Comparison of ENCODE assay signal across 10 cellular contexts in genomic region chr5:181114844-181115778, GRCh38. TPM values are rescaled to one million over a fixed set of nuclear protein-coding genes. Genes with fewer than 3 reads are reported as not detected.
DNase-seq lines count a peak whose midpoint lies in the region; ATAC-seq and TF ChIP-seq lines count a peak whose summit lies in the region.
"Had no signal": no experiment of that assay in that cellular context is flagged by ENCODE, and none has a peak within 500 bp of the region (broad histone marks: within the 10 kb centered on the region; RNA-seq: fewer than 3 reads in every experiment).

No MANE protein-coding gene starts in this region.

- H2AK5ac ChIP-seq in mesendoderm (ENCODE audit: low read length), result no peak overlapping the region

- no peak overlapping the region for H2BK120ac ChIP-seq in mesendoderm (ENCODE audit: low read depth, low read length)

- intact Hi-C loops in psoas muscle (cut with DNase I), result no loop called here

- no peak overlapping the region for H3K18ac ChIP-seq in mesendoderm (ENCODE audit: low read length)

- no peaks in the 10 kb centered on the region for H3K4me1 ChIP-seq in mesendoderm (ENCODE audit: control insufficient read depth, low read depth, low read length)
- no peaks in the 10 kb centered on the region for H3K4me1 ChIP-seq in psoas muscle

- DNase-seq in AG09309 (ENCODE audit: low read depth) (no peak), HT1080 (ENCODE audit: low read depth) (peak; percentile 47), chondrocyte (ENCODE audit: low spot score) (no peak), mesendoderm (peak; percentile 45), GOT3 (lab: John Stamatoyannopoulos, UW) (no peak), GM19240 (ENCODE audit: insufficient read length, low spot score) (no peak), psoas muscle (no peak), SK-N-DZ (ENCODE audit: low spot score) (no peak)
- DNase-seq: NCI-H774 had no signal

- no peaks in the 10 kb centered on the region for H3K9me3 Mint-ChIP-seq in chondrocyte (ENCODE audit: low read depth)

- H3K4me2 ChIP-seq in mesendoderm (ENCODE audit: low read length), result no peak overlapping the region

- ATAC-seq in psoas muscle, result no peak

- H3K79me1 ChIP-seq in mesendoderm (ENCODE audit: low read length), result no peaks in the 10 kb centered on the region

- H3K9ac ChIP-seq in mesendoderm (ENCODE audit: low read length), result no peak overlapping the region

- H3K9me3 ChIP-seq in psoas muscle, result no peaks in the 10 kb centered on the region

- no CpG with 5 or more reads among the region's 47 CpGs for WGBS in mesendoderm (ENCODE audit: extremely low coverage, insufficient coverage, low lambda C conversion rate)
- 2 to 4% (median 4%) methylated on average over 47 of the region's 47 CpGs for WGBS in psoas muscle, 3 donors

- no peaks in the 10 kb centered on the region for H3K36me3 ChIP-seq in mesendoderm (ENCODE audit: control insufficient read depth, insufficient read depth, low read length)
- H3K36me3 ChIP-seq in psoas muscle (ENCODE audit: insufficient read depth in 1 of 2, low read depth in 1 of 2), result no peaks in the 10 kb centered on the region

- H3K23ac ChIP-seq in mesendoderm (ENCODE audit: low read length), result no peak overlapping the region

- H2BK15ac ChIP-seq in mesendoderm (replicated peaks; ENCODE audit: low read depth), result no peak overlapping the region

- H3K4me3 Mint-ChIP-seq in chondrocyte (ENCODE audit: unreplicated experiment), result peak overlapping the region; percentile 56

- TF ChIP-seq CTCF in AG09309 (IDR thresholded peaks at IDR 0.05; ENCODE audit: control insufficient read depth, insufficient read depth, low read depth, low read length, missing control alignments), result no peak
- TF ChIP-seq CTCF in chondrocyte (IDR thresholded peaks at IDR 0.05), result no peak
- no peak for TF ChIP-seq CTCF in psoas muscle (IDR thresholded peaks at IDR 0.05)

- no peak overlapping the region for H3K4ac ChIP-seq in mesendoderm (ENCODE audit: low read depth, low read length)

- no peaks in the 10 kb centered on the region for H3K79me2 ChIP-seq in mesendoderm (ENCODE audit: control insufficient read depth, insufficient read depth, low read length)

- H3K4me1 Mint-ChIP-seq in chondrocyte (ENCODE audit: low read depth), result peaks cover 13% of the 10 kb centered on the region

- no peak overlapping the region for H3K56ac ChIP-seq in mesendoderm (ENCODE audit: low read length)

- H3K27ac Mint-ChIP-seq in chondrocyte (ENCODE audit: unreplicated experiment), result no peak overlapping the region

- no peak overlapping the region for H4K5ac ChIP-seq in mesendoderm (ENCODE audit: low read length)

- H2BK5ac ChIP-seq in mesendoderm (ENCODE audit: low read length), result no peak overlapping the region

- H3K36me3 Mint-ChIP-seq in chondrocyte (ENCODE audit: low read depth), result no peaks in the 10 kb centered on the region

- H3K27ac ChIP-seq in mesendoderm (ENCODE audit: low read depth, low read length) (no peak overlapping the region), psoas muscle (no peak overlapping the region)

- H3K27me3 ChIP-seq in mesendoderm (ENCODE audit: insufficient read depth, low read length, poor library complexity), result peaks cover 4% of the 10 kb centered on the region
- H3K27me3 ChIP-seq in psoas muscle (ENCODE audit: insufficient read depth in 3 of 3, low read length in 2 of 3), result peaks cover 3 to 82% (median 25%) of the 10 kb centered on the region in 3 donors

- H4K8ac ChIP-seq in mesendoderm (ENCODE audit: low read depth, low read length), result no peak overlapping the region

- H3K4me3 ChIP-seq in AG09309 (ENCODE audit: control insufficient read depth, low read depth, low read length) (peak overlapping the region; percentile 26), mesendoderm (ENCODE audit: low read length) (no peak overlapping the region), psoas muscle (no peak overlapping the region)

- peaks cover 81% of the 10 kb centered on the region for H3K27me3 Mint-ChIP-seq in chondrocyte (ENCODE audit: low read depth)

RNA-seq across cellular contexts. Expression of gene OR2V1, which starts 15.9 kb away (rescaled TPM):
- total RNA-seq in HT1080 (2014; rRNA removed; shearing (Covaris generic)), result not detected in 2 replicates
- polyA plus RNA-seq in HT1080 (2015; cell fraction: cytosol; rRNA removed), result not detected in 2 replicates
- polyA plus RNA-seq in HT1080 (2015; cell fraction: nucleus; rRNA removed), result not detected in 2 replicates
- total RNA-seq in chondrocyte (not detected in 3 replicates), psoas muscle (not detected)
- polyA plus RNA-seq in mesendoderm (2013, experiment 1 of 2), result not detected
- not detected for polyA plus RNA-seq in mesendoderm (2013, experiment 2 of 2)
- polyA plus RNA-seq in psoas muscle, result not detected
- polyA plus RNA-seq in SK-N-DZ (2014; cell fraction: cytosol; rRNA removed), result not detected in 2 replicates
- polyA plus RNA-seq in SK-N-DZ (2014; cell fraction: nucleus; rRNA removed), result not detected in 2 replicates
- total RNA-seq: ureter had no signal

RNA-seq across cellular contexts. Expression of gene OR2V2, which starts 32.3 kb away (rescaled TPM):
- not detected in 2 replicates for total RNA-seq in HT1080 (2014; rRNA removed; shearing (Covaris generic))
- polyA plus RNA-seq in HT1080 (2015; cell fraction: cytosol; rRNA removed), result not detected in 2 replicates
- polyA plus RNA-seq in HT1080 (2015; cell fraction: nucleus; rRNA removed), result not detected in 2 replicates
- total RNA-seq in chondrocyte (not detected in 3 replicates), psoas muscle (not detected)
- not detected for polyA plus RNA-seq in mesendoderm (2013, experiment 1 of 2)
- not detected for polyA plus RNA-seq in mesendoderm (2013, experiment 2 of 2)
- polyA plus RNA-seq in psoas muscle, result not detected
- polyA plus RNA-seq in SK-N-DZ (2014; cell fraction: cytosol; rRNA removed), result not detected in 2 replicates
- polyA plus RNA-seq in SK-N-DZ (2014; cell fraction: nucleus; rRNA removed), result not detected in 2 replicates
- total RNA-seq: ureter had no signal

Comparison
In these comparisons a context has a peak if more than half of its experiments do, and no peak if none do; other contexts are left out.
1. DNase-seq: peak in HT1080 (single experiment) and mesendoderm (single experiment); none in AG09309 (single experiment), chondrocyte (single experiment), GOT3 (single experiment), GM19240 (single experiment), psoas muscle (0 of 2) and SK-N-DZ (single experiment).